Comparison of ENCODE assay signal across 15 cellular contexts in genomic region chr6:158730175-158730907, GRCh38.
"Had no signal": no experiment of that assay in that cellular context is flagged by ENCODE, and none has a peak within 500 bp of the region (broad histone marks: within the 10 kb centered on the region; RNA-seq: fewer than 3 reads in every experiment).

No MANE protein-coding gene starts in this region.

- H3K27me3 ChIP-seq: esophagus squamous epithelium, tibial artery had no signal

- ATAC-seq: left ventricle myocardium superior, right cardiac atrium had no signal

- H3K27me3 Mint-ChIP-seq: activated naive CD4-positive, alpha-beta T cell treated with anti-CD3 and anti-CD28 coated beads, Interleukin-2, amount 50 U/mL, for 24 hours; brain had no signal

- H3K9me3 Mint-ChIP-seq: activated naive CD4-positive, alpha-beta T cell treated with anti-CD3 and anti-CD28 coated beads, Interleukin-2, amount 50 U/mL, for 24 hours had no signal

- H3K4me3 Mint-ChIP-seq: activated naive CD4-positive, alpha-beta T cell treated with anti-CD3 and anti-CD28 coated beads, Interleukin-2, amount 50 U/mL, for 24 hours; brain had no signal

- H3K4me1 Mint-ChIP-seq: activated naive CD4-positive, alpha-beta T cell treated with anti-CD3 and anti-CD28 coated beads, Interleukin-2, amount 50 U/mL, for 24 hours; brain had no signal

- H3K27ac ChIP-seq: esophagus squamous epithelium, tibial artery had no signal

- DNase-seq: activated CD4-positive, alpha-beta T cell treated with anti-CD3 and anti-CD28 coated beads, Interleukin-2, amount 50 U/mL, for 1 hour; activated effector memory CD4-positive, alpha-beta T cell treated with Interleukin-2 at 50 U/mL for 16 hours; amygdala; cerebellar nuclear complex; dermis blood vessel endothelial cell; esophagus squamous epithelium; foreskin fibroblast; glutamatergic neuron; kidney; left ventricle myocardium superior; right cardiac atrium; small intestine; tibial artery had no signal

- H3K27ac Mint-ChIP-seq: activated naive CD4-positive, alpha-beta T cell treated with anti-CD3 and anti-CD28 coated beads, Interleukin-2, amount 50 U/mL, for 24 hours; brain had no signal

- H3K4me3 ChIP-seq: esophagus squamous epithelium, tibial artery had no signal

- H3K4me1 ChIP-seq: esophagus squamous epithelium, tibial artery had no signal
